8 cellular contexts compared by ENCODE assay signal in genomic region chr9:105557804-105558610, GRCh38. TPM values are rescaled to one million over a fixed set of nuclear protein-coding genes. Genes with fewer than 3 reads are reported as not detected.
DNase-seq lines count a peak whose midpoint lies in the region; ATAC-seq and TF ChIP-seq lines count a peak whose summit lies in the region.

Gene FKTN, plus strand, starts transcription at chr9:105558131. Its CDS starts 16,902 bp downstream, at chr9:105575033.

- H4K91ac ChIP-seq in H9 (ENCODE audit: insufficient read length, low read depth, low read length), result no peak within 1 kb of the TSS

- no peak within 1 kb of the TSS for H3K4ac ChIP-seq in H9 (ENCODE audit: low read depth, low read length)

- H3K36me3 ChIP-seq in SJSA1 (peaks cover 6% of the 10 kb centered on the region; the same call in 1 of the 2 replicates), gastroesophageal sphincter (peaks cover 0 to 12% of the 10 kb centered on the region in 2 donors)

- no peaks in the 10 kb centered on the region for H3K79me2 ChIP-seq in H9 (ENCODE audit: insufficient read depth, low read length)

- ATAC-seq in gastroesophageal sphincter, result peak; percentile 97

- peak within 1 kb of the TSS; percentile 46 for H3K9ac ChIP-seq in H9 (ENCODE audit: extremely low read depth, insufficient read length, low read length)

- peaks cover 21 to 40% (median 33%) of the 10 kb centered on the region in 3 experiments for H3K36me3 Mint-ChIP-seq in H9 (ENCODE audit: insufficient read depth in 1 of 3, low read depth in 3 of 3)

- H3K14ac ChIP-seq in H9 (ENCODE audit: insufficient read depth, low read length), result 0 out of 2 replicates have a peak within 1 kb of the TSS, but pooled peaks have one; percentile 34

- peak within 1 kb of the TSS; percentile 93 for H3K4me2 ChIP-seq in H9 (ENCODE audit: insufficient read depth, insufficient read length, low read length)

- no peak within 1 kb of the TSS for H2AK5ac ChIP-seq in H9 (ENCODE audit: insufficient read length, low read length)

- H3K4me3 Mint-ChIP-seq in H9, result peak within 1 kb of the TSS; percentile 88 to 96

- no peak within 1 kb of the TSS for H2BK5ac ChIP-seq in H9 (ENCODE audit: insufficient read length, low read length)

- H3K23ac ChIP-seq in H9 (ENCODE audit: insufficient read length, low read depth, low read length), result no peak within 1 kb of the TSS

- H3K27ac ChIP-seq in H9 (ENCODE audit: insufficient read length, low read depth, low read length), result no peak within 1 kb of the TSS
- no peak within 1 kb of the TSS for H3K27ac ChIP-seq in SJSA1
- H3K27ac ChIP-seq in gastroesophageal sphincter, result peak within 1 kb of the TSS in 3 of 4 donors; percentile 67 to 74 (median 73)

- no peak within 1 kb of the TSS for H2BK15ac ChIP-seq in H9 (ENCODE audit: low read depth, low read length)

- DNase-seq in GDM1 (lab: John Stamatoyannopoulos, UW) (peak; percentile 82), H9 (peak; percentile 94), M059J (ENCODE audit: low read depth) (peak; percentile 87), SJSA1 (ENCODE audit: low read depth in 1 of 2, low spot score in 2 of 2) (peak; percentile 78 to 80), nucleus accumbens (lab: John Stamatoyannopoulos, UW) (peak; percentile 25 to 91 (median 78)), superior temporal gyrus (ENCODE audit: extremely low spot score) (peak; percentile 90)
- DNase-seq in activated naive CD4-positive, alpha-beta T cell (lab: John Stamatoyannopoulos, UW), result peak; percentile 35 to 65 (median 46)

- peaks cover 26% of the 10 kb centered on the region for H3K27me3 Mint-ChIP-seq in H9 (ENCODE audit: low read depth)

- H3K79me1 ChIP-seq in H9 (ENCODE audit: insufficient read depth, low read depth, low read length, poor library complexity, severe bottlenecking), result no peaks in the 10 kb centered on the region

- peaks cover 12% of the 10 kb centered on the region for H3K9me3 ChIP-seq in H9 (ENCODE audit: control insufficient read depth, low read depth, low read length)
- H3K9me3 ChIP-seq in SJSA1 (replicated peaks), result peaks cover 13% of the 10 kb centered on the region
- no peaks in the 10 kb centered on the region for H3K9me3 ChIP-seq in gastroesophageal sphincter

- no peaks in the 10 kb centered on the region for H4K20me1 ChIP-seq in H9 (ENCODE audit: control insufficient read depth, insufficient read depth, insufficient read length)

- peak within 1 kb of the TSS in 2 of 3 experiments; percentile 39 to 94; a peak in 2 of 7 replicates for H3K27ac Mint-ChIP-seq in H9

- H3K4me1 Mint-ChIP-seq in H9, result peaks cover 11 to 12% of the 10 kb centered on the region in 2 experiments

- no peak within 1 kb of the TSS for H2BK12ac ChIP-seq in H9 (ENCODE audit: insufficient read length, low read depth, low read length)

- no peaks in the 10 kb centered on the region for H3K27me3 ChIP-seq in H9 (ENCODE audit: insufficient read depth, low read length)
- H3K27me3 ChIP-seq in SJSA1 (replicated peaks), result peaks cover 8% of the 10 kb centered on the region; the same call in 1 of the 2 replicates
- H3K27me3 ChIP-seq in gastroesophageal sphincter, result no peaks in the 10 kb centered on the region

- no CpG with 5 or more reads among the region's 49 CpGs for WGBS in H9 (ENCODE audit: extremely low coverage, insufficient read length, low lambda C conversion rate)
- 0 to 1% methylated on average over 15 to 27 of the region's 49 CpGs for WGBS in gastroesophageal sphincter (ENCODE audit: low coverage in 1 of 2), 2 donors

- H4K5ac ChIP-seq in H9 (ENCODE audit: insufficient read length, low read depth, low read length), result no peak within 1 kb of the TSS

- peak within 1 kb of the TSS; percentile 51 for H2AFZ ChIP-seq in H9 (ENCODE audit: low read length)

- H3K18ac ChIP-seq in H9 (ENCODE audit: insufficient read length, low read depth, low read length), result no peak within 1 kb of the TSS

- no peak within 1 kb of the TSS for H2BK20ac ChIP-seq in H9 (ENCODE audit: low read depth, low read length, poor library complexity, severe bottlenecking)

- peaks cover 30 to 38% of the 10 kb centered on the region in 2 experiments for H3K9me3 Mint-ChIP-seq in H9

- H3K4me1 ChIP-seq in H9 (ENCODE audit: insufficient read depth, low read length) (no peaks in the 10 kb centered on the region), SJSA1 (replicated peaks) (peaks cover 4% of the 10 kb centered on the region; the same call in 1 of the 2 replicates), gastroesophageal sphincter (peaks cover 0 to 12% (median 6%) of the 10 kb centered on the region in 3 donors)

- no peak for TF ChIP-seq EP300 in gastroesophageal sphincter (IDR thresholded peaks at IDR 0.05)

- no peak for TF ChIP-seq CTCF in H9 (conservative IDR thresholded peaks at IDR 0.05)
- TF ChIP-seq CTCF in gastroesophageal sphincter (IDR thresholded peaks at IDR 0.05), result peak in 1 of 4 experiments; percentile 22

- H2BK120ac ChIP-seq in H9 (ENCODE audit: low read depth, low read length, poor library complexity, severe bottlenecking), result no peak within 1 kb of the TSS

- H3K23me2 ChIP-seq in H9 (ENCODE audit: insufficient read length, low read depth, low read length, poor library complexity, severe bottlenecking), result peaks cover 9% of the 10 kb centered on the region

- H3K56ac ChIP-seq in H9 (ENCODE audit: insufficient read length, low read depth, low read length), result no peak within 1 kb of the TSS

- no peak within 1 kb of the TSS for H4K8ac ChIP-seq in H9 (replicated peaks; ENCODE audit: insufficient read length, low read depth, low read length)

- H3T11ph ChIP-seq in H9 (ENCODE audit: low read length), result no peak within 1 kb of the TSS

- no peak for TF ChIP-seq POLR2A in gastroesophageal sphincter (IDR thresholded peaks at IDR 0.05)

- H3K4me3 ChIP-seq in SJSA1, result peak within 1 kb of the TSS; percentile 70
- H3K4me3 ChIP-seq in gastroesophageal sphincter, result peak within 1 kb of the TSS; percentile 82 to 90

RNA-seq across cellular contexts. Expression of gene FKTN, which starts in this region (rescaled TPM):
- total RNA-seq in H9 (2021) (13.6 and 14.3 TPM in 2 replicates), gastroesophageal sphincter (10 to 100 TPM in 2 of 4 donors, 1 to 10 TPM in 2; 5.7 to 44.3 (median 9.0) TPM)
- total RNA-seq in M059J (2014; rRNA removed; shearing (Covaris generic)), result 15.6 and 20.1 TPM in 2 replicates
- total RNA-seq in SJSA1 (2014; rRNA removed; shearing (Covaris generic)), result 21.2 and 22.2 TPM in 2 replicates

Comparison
In these comparisons a context has a peak if more than half of its experiments do, and no peak if none do; other contexts are left out.
1. H3K27ac ChIP-seq: peak in gastroesophageal sphincter (3 of 4); none in H9 (single experiment) and SJSA1 (single experiment).
2. Peak in every context shown above with its lines, with median percentiles within 50 percentile points of each other: DNase-seq.